In the genomic region with DNA sequence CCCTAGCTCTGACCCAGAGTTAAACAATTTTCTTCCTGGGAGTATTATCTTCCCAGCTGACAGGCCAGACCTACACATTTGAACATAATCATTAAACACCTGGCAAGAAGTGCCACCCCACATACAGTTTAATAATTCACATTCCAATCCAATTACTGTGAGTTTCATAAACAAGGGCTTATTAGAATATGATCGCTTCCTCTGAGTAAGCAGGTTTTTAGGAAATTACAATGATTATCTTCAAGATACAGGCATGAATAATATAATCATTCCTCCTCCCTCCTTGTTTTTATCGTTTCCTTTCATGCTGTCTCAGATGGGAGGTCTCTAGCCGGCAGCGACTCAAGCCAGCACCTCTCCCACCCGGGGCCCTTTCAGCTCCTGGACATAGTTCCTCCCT, we compare ENCODE assay signal across 1 cellular context.
TF ChIP-seq lines count a peak whose summit lies in the region.

No MANE protein-coding gene starts in this region.

TF ChIP-seq in endothelial cell of umbilical vein, 7 proteins besides CTCF, POLR2A, EP300 and RAD21:
- TF ChIP-seq MYC (IDR thresholded peaks at IDR 0.05; ENCODE audit: low read depth, low read length) (no peak), POLR2AphosphoS5 (IDR thresholded peaks at IDR 0.05; ENCODE audit: insufficient read depth, low read depth, low read length) (peak; percentile 74), FOS (IDR thresholded peaks at IDR 0.05; ENCODE audit: borderline replicate concordance, insufficient read depth, low read length) (peak; percentile 91), GATA2 (IDR thresholded peaks at IDR 0.05; ENCODE audit: insufficient read depth, insufficient read length, low read depth, low read length) (peak; percentile 97), EZH2 (IDR thresholded peaks at IDR 0.05; ENCODE audit: borderline replicate concordance, low read depth, low read length, severe bottlenecking) (no peak), JUN (IDR thresholded peaks at IDR 0.05; ENCODE audit: borderline replicate concordance, insufficient read depth, insufficient read length, low read depth) (peak; percentile 93)
- TF ChIP-seq, protein P1, sequence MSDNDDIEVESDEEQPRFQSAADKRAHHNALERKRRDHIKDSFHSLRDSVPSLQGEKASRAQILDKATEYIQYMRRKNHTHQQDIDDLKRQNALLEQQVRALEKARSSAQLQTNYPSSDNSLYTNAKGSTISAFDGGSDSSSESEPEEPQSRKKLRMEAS (IDR thresholded peaks at IDR 0.05; ENCODE audit: insufficient read depth, insufficient read length), result no peak
